ENCODE assay signal across 23 cellular contexts in genomic region chr14:49250109-49250508, GRCh38.
A peak's percentile ranks its signal among the peaks of the same experiment; 100 is the strongest.
DNase-seq lines count a peak whose midpoint lies in the region; ATAC-seq and TF ChIP-seq lines count a peak whose summit lies in the region.
"Had no signal": no experiment of that assay in that cellular context is flagged by ENCODE, and none has a peak within 500 bp of the region (broad histone marks: within the 10 kb centered on the region; RNA-seq: fewer than 3 reads in every experiment).

No MANE protein-coding gene starts in this region.

- TF ChIP-seq CTCF in 22Rv1 (IDR thresholded peaks at IDR 0.05) = no peak

- H4K20me1 ChIP-seq in GM23248 (ENCODE audit: insufficient read depth) = no peaks in the 10 kb centered on the region

- no peak overlapping the region for H2AFZ ChIP-seq in GM23248

- no peaks in the 10 kb centered on the region for H3F3A ChIP-seq in GM23248 (ENCODE audit: insufficient read depth)

- intact Hi-C loops in right cardiac atrium (cut with DNase I) (no loop called here), sciatic nerve (cut with DNase I) (no loop called here)

- DNase-seq in GM23248 (peak; percentile 64), SW 1271 (lab: John Stamatoyannopoulos, UW) (peak; percentile 22 to 47), fibroblast of gingiva (ENCODE audit: low read depth) (peak; percentile 15), right cardiac atrium (no peak), sciatic nerve (ENCODE audit: low spot score) (no peak), cortex of kidney (lab: John Stamatoyannopoulos, UW) (no peak)
- DNase-seq: activated CD4-positive, CD25-positive, alpha-beta regulatory T cell treated with anti-CD3 and anti-CD28 coated beads, Interleukin-2, amount 50 U/mL, for 72 hours; activated CD8-positive, alpha-beta T cell treated with anti-CD3 and anti-CD28 coated beads, Interleukin-2, amount 10 ng/mL, durations not matched to agents 7 days and 5 days; activated gamma-delta T cell treated with Interleukin-2 at 50 U/mL for 16 hours; activated T-cell treated with anti-CD3 and anti-CD28 coated beads, Interleukin-2, amount 50 U/mL, for 1 hour; dermis blood vessel endothelial cell; heart right ventricle; naive B cell; NCI-H1105 treated with DMSO at 0.1 percent for 48 hours; NCI-H2029; NCI-H2227 treated with DMSO at 0.1 percent for 48 hours; NCI-H82; upper lobe of right lung had no signal

- H3K27me3 ChIP-seq in GM23248 (replicated peaks; ENCODE audit: insufficient read depth) (no peaks in the 10 kb centered on the region), right cardiac atrium (ENCODE audit: control insufficient read depth, insufficient read depth) (no peaks in the 10 kb centered on the region)
- H3K27me3 ChIP-seq: heart right ventricle, upper lobe of right lung had no signal

- no peaks in the 10 kb centered on the region for H3K36me3 ChIP-seq in GM23248 (ENCODE audit: low read depth)
- H3K36me3 ChIP-seq: heart right ventricle, upper lobe of right lung had no signal

- H3K4me3 ChIP-seq in GM23248 (no peak overlapping the region), right cardiac atrium (ENCODE audit: low read length) (no peak overlapping the region)
- H3K4me3 ChIP-seq: heart right ventricle, upper lobe of right lung had no signal

- no peaks in the 10 kb centered on the region for H3K9me3 ChIP-seq in GM23248 (ENCODE audit: low read depth)
- H3K9me3 ChIP-seq in right cardiac atrium (ENCODE audit: control insufficient read depth, low read length) = no peaks in the 10 kb centered on the region
- H3K9me3 ChIP-seq: upper lobe of right lung had no signal

- H3K4me1 ChIP-seq in GM23248 (ENCODE audit: insufficient read depth) (peaks cover 9% of the 10 kb centered on the region; the same call in 1 of the 2 replicates), right cardiac atrium (ENCODE audit: control insufficient read depth, insufficient read depth, low read length) (no peaks in the 10 kb centered on the region)
- H3K4me1 ChIP-seq: heart right ventricle, upper lobe of right lung had no signal

- in situ Hi-C loops in GM23248 (cut with MboI) = no loop called here

- H3K79me2 ChIP-seq in GM23248 (ENCODE audit: insufficient read depth) = no peaks in the 10 kb centered on the region

- H3K9me2 ChIP-seq in GM23248 (ENCODE audit: insufficient read depth) = no peaks in the 10 kb centered on the region

- WGBS in GM23248 (ENCODE audit: low coverage in 1 of 2, low lambda C conversion rate in 2 of 2, missing lambda C conversion rate in 2 of 2), 2 experiments = 30 to 47% methylated on average over 4 of the region's 4 CpGs
- 80% methylated on average over 4 of the region's 4 CpGs for WGBS in right cardiac atrium

- H3K4me2 ChIP-seq in GM23248 (ENCODE audit: unreplicated experiment) = no peak overlapping the region

- ATAC-seq in GM21528 (IDR thresholded peaks at IDR 0.05; ENCODE audit: low FRiP score, unreplicated experiment) (no peak), right cardiac atrium (no peak), sciatic nerve (no peak)
- ATAC-seq: activated CD8-positive, alpha-beta T cell treated with anti-CD3 and anti-CD28 coated beads, Interleukin-2, amount 10 ng/mL, durations not matched to agents 7 days and 5 days; heart right ventricle; HepG2; left lobe of liver; Right ventricle myocardium inferior had no signal

- H3K27ac ChIP-seq in 22Rv1 (peak overlapping the region; percentile 46; the same call in 1 of the 2 replicates), GM23248 (no peak overlapping the region), right cardiac atrium (ENCODE audit: low read length) (no peak overlapping the region)
- H3K27ac ChIP-seq: heart right ventricle, upper lobe of right lung had no signal

- no peak overlapping the region for H3K9ac ChIP-seq in GM23248

Comparison
In these comparisons a context has a peak if more than half of its experiments do, and no peak if none do; other contexts are left out.
1. DNase-seq: peak in GM23248 (single experiment), SW 1271 (2 of 2) and fibroblast of gingiva (single experiment); none in right cardiac atrium (0 of 3), sciatic nerve (single experiment) and cortex of kidney (single experiment).